In the genomic region with DNA sequence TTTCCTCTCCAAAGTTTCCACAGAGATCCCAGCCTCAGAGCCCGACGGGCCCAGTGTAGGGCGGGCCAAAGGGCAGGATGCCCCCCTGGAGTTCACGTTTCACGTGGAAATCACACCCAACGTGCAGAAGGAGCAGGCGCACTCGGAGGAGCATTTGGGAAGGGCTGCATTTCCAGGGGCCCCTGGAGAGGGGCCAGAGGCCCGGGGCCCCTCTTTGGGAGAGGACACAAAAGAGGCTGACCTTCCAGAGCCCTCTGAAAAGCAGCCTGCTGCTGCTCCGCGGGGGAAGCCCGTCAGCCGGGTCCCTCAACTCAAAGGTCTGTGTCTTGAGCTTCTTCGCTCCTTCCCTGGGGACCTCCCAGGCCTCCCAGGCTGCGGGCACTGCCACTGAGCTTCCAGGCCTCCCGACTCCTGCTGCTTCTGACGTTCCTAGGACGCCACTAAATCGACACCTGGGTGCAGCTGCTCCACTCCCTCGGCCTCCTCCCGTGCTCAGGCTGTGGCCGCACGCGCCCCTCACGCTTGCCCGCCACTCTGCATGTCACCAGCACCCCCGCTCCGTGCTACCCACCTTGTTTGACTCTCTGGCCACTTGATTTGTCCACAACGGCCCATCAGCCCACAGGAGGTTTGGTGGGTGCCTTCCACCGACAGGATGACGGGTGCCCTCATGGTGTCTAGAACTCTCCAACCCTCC, we compare ENCODE assay signal across 22 cellular contexts. TPM values are rescaled to one million over a fixed set of nuclear protein-coding genes. Genes with fewer than 3 reads are reported as not detected.
DNase-seq lines count a peak whose midpoint lies in the region; FAIRE-seq and TF ChIP-seq lines count a peak whose summit lies in the region.
"Had no signal": no experiment of that assay in that cellular context is flagged by ENCODE, and none has a peak within 500 bp of the region (broad histone marks: within the 10 kb centered on the region; RNA-seq: fewer than 3 reads in every experiment).

No MANE protein-coding gene starts in this region.

- H3K27ac ChIP-seq in neuronal stem cell (replicated peaks; ENCODE audit: low read length) (no peak overlapping the region), GM23248 (no peak overlapping the region)
- H3K27ac ChIP-seq: C4-2B had no signal

- peaks cover 7% of the 10 kb centered on the region for H3K36me3 Mint-ChIP-seq in glutamatergic neuron (ENCODE audit: unreplicated experiment)

- no peak overlapping the region for H3K4me3 Mint-ChIP-seq in glutamatergic neuron (ENCODE audit: unreplicated experiment)
- H3K4me3 Mint-ChIP-seq: CD4-positive, alpha-beta T cell; IgD-negative memory B cell had no signal

- no peak overlapping the region for H2AFZ ChIP-seq in neuronal stem cell (ENCODE audit: low read length)
- H2AFZ ChIP-seq in GM23248, result no peak overlapping the region

- H3K36me3 ChIP-seq in neuronal stem cell (replicated peaks in 1 of 2; ENCODE audit: control insufficient read depth in 2 of 2, insufficient read depth in 2 of 2, low read length in 2 of 2) (no peaks in the 10 kb centered on the region), GM23248 (ENCODE audit: low read depth) (no peaks in the 10 kb centered on the region)
- H3K36me3 ChIP-seq: BE2C had no signal

- peaks cover 0 to 7% of the 10 kb centered on the region in 2 donors for H3K4me1 ChIP-seq in neuronal stem cell (ENCODE audit: control insufficient read depth in 2 of 2, insufficient read depth in 1 of 2, low read depth in 1 of 2, low read length in 2 of 2)
- no peaks in the 10 kb centered on the region for H3K4me1 ChIP-seq in GM23248 (ENCODE audit: insufficient read depth)
- H3K4me1 ChIP-seq: BE2C, Caco-2 had no signal

- H2BK12ac ChIP-seq in neuronal stem cell (ENCODE audit: low read length), result no peak overlapping the region

- FAIRE-seq in HTR-8/SVneo (lab: Jason Lieb, UNC), result peak; percentile 20
- FAIRE-seq: A204.1, D721Med, G401.6, GM12891, GM19239 had no signal

- H4K8ac ChIP-seq in neuronal stem cell (ENCODE audit: low read depth, low read length), result no peak overlapping the region

- in situ Hi-C loops in GM23248 (cut with MboI), result no loop called here

- H4K91ac ChIP-seq in neuronal stem cell (ENCODE audit: low read depth, low read length, poor library complexity), result peak overlapping the region; percentile 19

- H3K4me2 ChIP-seq in neuronal stem cell (ENCODE audit: insufficient read depth, low read length, poor library complexity, severe bottlenecking) (no peak overlapping the region), GM23248 (ENCODE audit: unreplicated experiment) (no peak overlapping the region)

- H3K9ac ChIP-seq in neuronal stem cell (ENCODE audit: low read depth, low read length, poor library complexity) (no peak overlapping the region), GM23248 (no peak overlapping the region)

- peaks cover 8% of the 10 kb centered on the region for H3K4me1 Mint-ChIP-seq in glutamatergic neuron (ENCODE audit: low read depth, unreplicated experiment)
- H3K4me1 Mint-ChIP-seq: IgD-negative memory B cell had no signal

- intact Hi-C loops in cardiac septum (cut with DNase I), result no loop called here

- no peak overlapping the region for H3K4me3 ChIP-seq in neuronal stem cell (ENCODE audit: low read length in 2 of 2)
- H3K4me3 ChIP-seq in GM23248, result no peak overlapping the region

- H2BK15ac ChIP-seq in neuronal stem cell (ENCODE audit: low read length), result no peak overlapping the region

- no peak overlapping the region for H2BK120ac ChIP-seq in neuronal stem cell (ENCODE audit: low read depth, low read length)

- peaks cover 8% of the 10 kb centered on the region for H3K9me3 Mint-ChIP-seq in glutamatergic neuron (ENCODE audit: unreplicated experiment)
- H3K9me3 Mint-ChIP-seq: CD4-positive, alpha-beta T cell; IgD-negative memory B cell had no signal

- no peak for TF ChIP-seq CTCF in glutamatergic neuron (IDR thresholded peaks at IDR 0.05; ENCODE audit: partially characterized antibody, unreplicated experiment)

- H3K14ac ChIP-seq in neuronal stem cell (ENCODE audit: low read length), result no peak overlapping the region

- peaks cover 0 to 8% (median 0%) of the 10 kb centered on the region in 3 experiments for H3K27me3 ChIP-seq in neuronal stem cell (ENCODE audit: control insufficient read depth in 3 of 3, insufficient read depth in 3 of 3, low read depth in 1 of 3, low read length in 3 of 3)
- 0 out of 2 replicates have a peak, but pooled peaks cover 13% of the 10 kb centered on the region for H3K27me3 ChIP-seq in GM23248 (replicated peaks; ENCODE audit: insufficient read depth)
- H3K27me3 ChIP-seq: BE2C had no signal

- no peaks in the 10 kb centered on the region for H3K79me2 ChIP-seq in GM23248 (ENCODE audit: insufficient read depth)

- peak overlapping the region; percentile 2 for H3K23ac ChIP-seq in neuronal stem cell (ENCODE audit: low read depth, low read length, poor library complexity)

- peak overlapping the region; percentile 5 for H2AK5ac ChIP-seq in neuronal stem cell (ENCODE audit: low read depth, low read length)

- H3K9me3 ChIP-seq in neuronal stem cell (replicated peaks in 1 of 2; ENCODE audit: control insufficient read depth in 2 of 2, insufficient read depth in 1 of 2, low read depth in 1 of 2, low read length in 2 of 2) (no peaks in the 10 kb centered on the region), GM23248 (ENCODE audit: low read depth) (no peaks in the 10 kb centered on the region)
- H3K9me3 ChIP-seq: BE2C, Caco-2 had no signal

- no peaks in the 10 kb centered on the region for H3K79me1 ChIP-seq in neuronal stem cell (ENCODE audit: low read depth, low read length)

- H3K18ac ChIP-seq in neuronal stem cell (ENCODE audit: low read length), result peak overlapping the region; percentile 16

- no peaks in the 10 kb centered on the region for H3K9me2 ChIP-seq in GM23248 (ENCODE audit: insufficient read depth)

- H3K27me3 Mint-ChIP-seq in glutamatergic neuron (ENCODE audit: unreplicated experiment), result peaks cover 9% of the 10 kb centered on the region
- H3K27me3 Mint-ChIP-seq: CD4-positive, alpha-beta T cell; IgD-negative memory B cell had no signal

- no peaks in the 10 kb centered on the region for H3F3A ChIP-seq in GM23248 (ENCODE audit: insufficient read depth)

- no peak overlapping the region for H3K4ac ChIP-seq in neuronal stem cell (ENCODE audit: low read length)

- no CpG with 5 or more reads among the region's 31 CpGs for WGBS in neuronal stem cell (ENCODE audit: extremely low coverage in 2 of 2, insufficient read length in 2 of 2, insufficient replicate concordance in 1 of 2), 2 donors
- 63 to 66% methylated on average over 31 of the region's 31 CpGs for WGBS in GM23248 (ENCODE audit: low coverage in 1 of 2, low lambda C conversion rate in 2 of 2, missing lambda C conversion rate in 2 of 2), 2 experiments

- no peak overlapping the region for H2BK5ac ChIP-seq in neuronal stem cell (ENCODE audit: low read length)

- peak overlapping the region; percentile 52 for H3K27ac Mint-ChIP-seq in glutamatergic neuron (ENCODE audit: unreplicated experiment)
- H3K27ac Mint-ChIP-seq: CD4-positive, alpha-beta T cell; IgD-negative memory B cell had no signal

- DNase-seq in HTR-8/SVneo (ENCODE audit: insufficient read length, low spot score) (no peak), glutamatergic neuron (no peak), neuronal stem cell (ENCODE audit: low spot score) (no peak), kidney glomerular epithelial cell (lab: John Stamatoyannopoulos, UW) (no peak), GM23248 (no peak), cardiac septum (ENCODE audit: low spot score) (no peak)
- no peak for DNase-seq in activated effector memory CD4-positive, alpha-beta T cell treated with Interleukin-2 at 50 U/mL for 16 hours
- DNase-seq: ACHN; BE2C; Caco-2; CD4-positive, alpha-beta T cell; HCEC 1CT; KBM-7 had no signal

- no peaks in the 10 kb centered on the region for H4K20me1 ChIP-seq in GM23248 (ENCODE audit: insufficient read depth)

RNA-seq across cellular contexts. Expression of a gene that starts 15.3 kb away (rescaled TPM):
- total RNA-seq in glutamatergic neuron (ENCODE audit: unreplicated experiment) (4.1 TPM), cardiac septum (not detected)
- polyA plus RNA-seq in neuronal stem cell (2013, experiment 1 of 2), result not detected
- polyA plus RNA-seq in neuronal stem cell (2013, experiment 2 of 2), result not detected
- not detected in 2 replicates for total RNA-seq in GM23248 (2014; rRNA removed; shearing (Covaris generic))
- polyA plus RNA-seq in GM23248 (2016; fragmentation: Nextera tagmentation; extraction: Ambion mirVana), result not detected in 2 replicates
- total RNA-seq: Caco-2; CD4-positive, alpha-beta T cell; H4; HT-29 had no signal
- polyA plus RNA-seq: IgD-negative memory B cell had no signal
